ENCODE assay signal across 13 cellular contexts in genomic region chr11:113184498-113184897, GRCh38.
DNase-seq lines count a peak whose midpoint lies in the region; ATAC-seq and TF ChIP-seq lines count a peak whose summit lies in the region.
"Had no signal": no experiment of that assay in that cellular context is flagged by ENCODE, and none has a peak within 500 bp of the region (broad histone marks: within the 10 kb centered on the region; RNA-seq: fewer than 3 reads in every experiment).

No MANE protein-coding gene starts in this region.

- peaks cover 10% of the 10 kb centered on the region for H3K4me1 ChIP-seq in foreskin keratinocyte
- H3K4me1 ChIP-seq: Peyer's patch had no signal

- DNase-seq in A172 (ENCODE audit: low spot score) (peak; percentile 78), HS-5 (ENCODE audit: low read depth) (peak; percentile 86), SW480 (ENCODE audit: low spot score) (peak; percentile 73), foreskin keratinocyte (peak; percentile 92 to 97), retina (no peak)
- no peak for DNase-seq in activated CD8-positive, alpha-beta memory T cell treated with anti-CD3 and anti-CD28 coated beads, Interleukin-2, amount 50 U/mL, for 4 hours
- DNase-seq: activated effector memory CD4-positive, alpha-beta T cell treated with anti-CD3 and anti-CD28 coated beads, Interleukin-2, amount 50 U/mL, for 16 hours; AML-193; NCI-H187; Peyer's patch; stimulated activated CD4-positive, alpha-beta T cell treated with anti-CD3 and anti-CD28 coated beads, Interleukin-4, amount 100 ng/mL, for 4 hours had no signal

- H3K27me3 ChIP-seq in foreskin keratinocyte: no peaks in the 10 kb centered on the region
- H3K27me3 ChIP-seq: Peyer's patch had no signal

- ATAC-seq in foreskin keratinocyte (peak; percentile 99), GM18861 (IDR thresholded peaks at IDR 0.05; ENCODE audit: unreplicated experiment) (no peak), GM18868 (IDR thresholded peaks at IDR 0.05; ENCODE audit: unreplicated experiment) (no peak)

- peak overlapping the region; percentile 47 for H3K27ac ChIP-seq in foreskin keratinocyte
- H3K27ac ChIP-seq: Peyer's patch had no signal

- no peak for TF ChIP-seq CTCF in foreskin keratinocyte (conservative IDR thresholded peaks at IDR 0.05)

Comparison
In these comparisons a context has a peak if more than half of its experiments do, and no peak if none do; other contexts are left out.
1. DNase-seq: peak in A172 (single experiment), HS-5 (single experiment), SW480 (single experiment) and foreskin keratinocyte (2 of 2); none in activated CD8-positive, alpha-beta memory T cell treated with anti-CD3 and anti-CD28 coated beads, Interleukin-2, amount 50 U/mL, for 4 hours (single experiment) and retina (single experiment).